ENCODE assay signal across 8 cellular contexts in genomic region chr21:31730687-31731111, GRCh38. TPM values are rescaled to one million over a fixed set of nuclear protein-coding genes. Genes with fewer than 3 reads are reported as not detected.
A peak's percentile ranks its signal among the peaks of the same experiment; 100 is the strongest.
DNase-seq lines count a peak whose midpoint lies in the region; ATAC-seq, FAIRE-seq and TF ChIP-seq lines count a peak whose summit lies in the region.

No MANE protein-coding gene starts in this region.

- peaks cover 47% of the 10 kb centered on the region for H3K36me3 ChIP-seq in OCI-LY7 (ENCODE audit: insufficient read depth, low read length)
- H3K36me3 ChIP-seq in effector memory CD4-positive, alpha-beta T cell (ENCODE audit: control insufficient read depth, insufficient read depth, low read length): no peaks in the 10 kb centered on the region

- intact Hi-C loops in OCI-LY7 (cut with micrococcal nuclease; ENCODE audit: unreplicated experiment): loop anchor here (5.0 to 10.0 kb wide), 3 partner anchors 176 to 882 kb away; partner anchors contain the start of genes CFAP298 and MIS18A

- H3K27ac Mint-ChIP-seq in activated T-cell treated with anti-CD3 and anti-CD28 coated beads, Interleukin-2, amount 50 U/mL, for 72 hours: peak overlapping the region; percentile 77

- H3K4me1 Mint-ChIP-seq in activated T-cell treated with anti-CD3 and anti-CD28 coated beads, Interleukin-2, amount 50 U/mL, for 72 hours (ENCODE audit: low read depth): no peaks in the 10 kb centered on the region

- peak overlapping the region; percentile 87 for H3K4me2 ChIP-seq in OCI-LY7 (ENCODE audit: low read length)

- no peak for ATAC-seq in activated T-cell treated with anti-CD3 and anti-CD28 coated beads, Interleukin-2, amount 50 U/mL, for 72 hours (replicated peaks in 1 of 2)
- ATAC-seq in GM21381 (IDR thresholded peaks at IDR 0.05; ENCODE audit: unreplicated experiment): no peak

- H3K4me3 Mint-ChIP-seq in activated T-cell treated with anti-CD3 and anti-CD28 coated beads, Interleukin-2, amount 50 U/mL, for 72 hours: no peak overlapping the region

- H3K27me3 ChIP-seq in effector memory CD4-positive, alpha-beta T cell (replicated peaks; ENCODE audit: control insufficient read depth, insufficient read depth, low read length, poor library complexity, severe bottlenecking): no peaks in the 10 kb centered on the region
- H3K27me3 ChIP-seq in mononuclear cell (ENCODE audit: insufficient read depth, low read length): no peaks in the 10 kb centered on the region

- peak overlapping the region; percentile 85 for H3K4me3 ChIP-seq in OCI-LY7 (ENCODE audit: low read depth, low read length, poor library complexity, severe bottlenecking)
- H3K4me3 ChIP-seq in effector memory CD4-positive, alpha-beta T cell (ENCODE audit: insufficient read depth, low read depth, low read length, poor library complexity, severe bottlenecking): peak overlapping the region; percentile 98
- H3K4me3 ChIP-seq in mononuclear cell (ENCODE audit: low read length): peak overlapping the region; percentile 86

- DNase-seq in activated T-cell treated with anti-CD3 and anti-CD28 coated beads, Interleukin-2, amount 50 U/mL, for 72 hours: no peak
- DNase-seq in activated T-cell treated with anti-CD3 and anti-CD28 coated beads for 4 hours (no peak), OCI-LY7 (ENCODE audit: low spot score) (peak; percentile 19), RCC 7860 (ENCODE audit: low spot score) (no peak), NCI-H187 treated with DMSO at 0.1 percent for 48 hours (lab: John Stamatoyannopoulos, UW) (no peak)
- no peak for DNase-seq in effector memory CD4-positive, alpha-beta T cell

- no peak for TF ChIP-seq CTCF in OCI-LY7 (conservative IDR thresholded peaks at IDR 0.05; ENCODE audit: low read length)

- H4K20me1 ChIP-seq in OCI-LY7 (ENCODE audit: insufficient read depth, low read length): peaks cover 37% of the 10 kb centered on the region

- H2AFZ ChIP-seq in OCI-LY7 (ENCODE audit: low read length): no peak overlapping the region

- no peaks in the 10 kb centered on the region for H3K27me3 Mint-ChIP-seq in activated T-cell treated with anti-CD3 and anti-CD28 coated beads, Interleukin-2, amount 50 U/mL, for 72 hours (ENCODE audit: low read depth)

- no peaks in the 10 kb centered on the region for H3K9me2 ChIP-seq in OCI-LY7 (ENCODE audit: insufficient read depth, low read length)

- H3K9me3 ChIP-seq in OCI-LY7 (ENCODE audit: low read length) (peaks cover 6% of the 10 kb centered on the region; the same call in 1 of the 2 replicates), mononuclear cell (ENCODE audit: low read depth, low read length) (no peaks in the 10 kb centered on the region)
- no peaks in the 10 kb centered on the region for H3K9me3 ChIP-seq in effector memory CD4-positive, alpha-beta T cell (ENCODE audit: control insufficient read depth, low read length)

- H3K36me3 Mint-ChIP-seq in activated T-cell treated with anti-CD3 and anti-CD28 coated beads, Interleukin-2, amount 50 U/mL, for 72 hours (ENCODE audit: insufficient read depth in 2 of 2): peaks cover 0 to 3% of the 10 kb centered on the region in 2 donors

- no TSS peak for BruUV-seq in OCI-LY7 (replicated peaks; lab: Mats Ljungman, UMichigan)

- CTCF ChIA-PET in OCI-LY7 (lab: Charles Lee; ENCODE audit: unreplicated experiment): no interaction called here

- no peak for FAIRE-seq in RCC 7860 (lab: Jason Lieb, UNC)

- POLR2A ChIA-PET in OCI-LY7 (lab: Charles Lee): interaction anchor here (0.9 kb wide), 1 partner anchor 538 kb away, joined by 3 read pairs; no protein-coding TSS in a partner anchor

- H3K79me2 ChIP-seq in OCI-LY7 (ENCODE audit: insufficient read depth, low read depth, low read length): peaks cover 79% of the 10 kb centered on the region

- H3K4me1 ChIP-seq in OCI-LY7 (ENCODE audit: insufficient read depth, low read length, poor library complexity, severe bottlenecking) (peaks cover 51% of the 10 kb centered on the region), mononuclear cell (ENCODE audit: insufficient read depth, low read length) (peaks cover 50% of the 10 kb centered on the region)
- H3K4me1 ChIP-seq in effector memory CD4-positive, alpha-beta T cell (ENCODE audit: control insufficient read depth, insufficient read depth, low read length, poor library complexity, severe bottlenecking): peaks cover 27% of the 10 kb centered on the region

- peak overlapping the region; percentile 90 for H3K27ac ChIP-seq in OCI-LY7 (ENCODE audit: low read depth, low read length, poor library complexity, severe bottlenecking)
- peak overlapping the region; percentile 86 for H3K27ac ChIP-seq in effector memory CD4-positive, alpha-beta T cell (ENCODE audit: insufficient read depth, low read length, poor library complexity, severe bottlenecking)

- no peaks in the 10 kb centered on the region for H3K9me3 Mint-ChIP-seq in activated T-cell treated with anti-CD3 and anti-CD28 coated beads, Interleukin-2, amount 50 U/mL, for 72 hours

RNA-seq across cellular contexts. Expression of gene SCAF4, which starts 1.2 kb away (rescaled TPM):
- 10 to 100 TPM; 44.7 to 46.0 TPM for total RNA-seq in activated T-cell treated with anti-CD3 and anti-CD28 coated beads, Interleukin-2, amount 50 U/mL, for 72 hours
- 22.5 and 25.9 TPM in 2 replicates for total RNA-seq in OCI-LY7 (2014; rRNA removed; shearing (Covaris generic))
- total RNA-seq in OCI-LY7 (2022) (87.3 and 111 TPM in 2 replicates), mononuclear cell (27.6 TPM)
